8 cellular contexts compared by ENCODE assay signal in genomic region chr14:60247994-60248696, GRCh38. TPM values are rescaled to one million over a fixed set of nuclear protein-coding genes. Genes with fewer than 3 reads are reported as not detected.
DNase-seq lines count a peak whose midpoint lies in the region; ATAC-seq and TF ChIP-seq lines count a peak whose summit lies in the region.

No MANE protein-coding gene starts in this region.

- CTCF ChIA-PET in AG04449 (lab: Yijun Ruan, JAX): no interaction called here

- peak; percentile 78 for DNase-seq in AG04449 (ENCODE audit: low read depth, low spot score)
- peak; percentile 91 for DNase-seq in NCI-H460 (ENCODE audit: extremely low read depth, low read depth)
- peak; percentile 78 to 84 for DNase-seq in activated CD4-positive, alpha-beta T cell treated with anti-CD3 and anti-CD28 coated beads for 4 hours
- peak; percentile 88 for DNase-seq in kidney tubule cell (ENCODE audit: low spot score)
- DNase-seq in stimulated activated CD4-positive, alpha-beta T cell treated with anti-CD3 and anti-CD28 coated beads, Interleukin-1b, Interleukin-23, amount 100 ng/mL, for 1 hour (ENCODE audit: low read depth in 2 of 2): peak; percentile 58 to 62

- peak; percentile 61 for ATAC-seq in HG03280 (IDR thresholded peaks at IDR 0.05; ENCODE audit: unreplicated experiment)

- H3K4me3 ChIP-seq in AG04449 (ENCODE audit: low read depth, low read length): peak overlapping the region; percentile 74

- in situ Hi-C loops in GM18951 (cut with MboI; ENCODE audit: low sequenced_read_pairs, unreplicated experiment): no loop called here

- POLR2A ChIA-PET in AG04449 (lab: Yijun Ruan, JAX): interaction anchor here (0.9 to 1.0 kb wide), 2 partner anchors 97 to 1032 kb away, joined by 3 read pairs; no protein-coding TSS in a partner anchor

- peak overlapping the region; percentile 99 for H3K27ac ChIP-seq in cingulate gyrus (ENCODE audit: low read depth, low read length)

- TF ChIP-seq POLR2A in GM18951 (IDR thresholded peaks at IDR 0.05; ENCODE audit: extremely low read depth, insufficient read depth, insufficient read length): peak; percentile 55

- no peak for TF ChIP-seq CTCF in AG04449 (IDR thresholded peaks at IDR 0.05; ENCODE audit: insufficient read depth, low read length, missing control alignments)

RNA-seq across cellular contexts. Expression of gene PPM1A, which starts 0.9 kb away (rescaled TPM):
- 38.7 and 43.8 TPM in 2 replicates for total RNA-seq in NCI-H460 (2014; rRNA removed; shearing (Covaris generic))
- polyA plus RNA-seq in NCI-H460 (2014; cell fraction: nucleus; rRNA removed): 19.6 and 21.1 TPM in 2 replicates

Comparison
In these comparisons a context has a peak if more than half of its experiments do, and no peak if none do; other contexts are left out.
1. Peak in every context shown above with its lines: DNase-seq, ATAC-seq, H3K4me3 ChIP-seq and H3K27ac ChIP-seq.